1 cellular context compared by ENCODE assay signal in the genomic region with DNA sequence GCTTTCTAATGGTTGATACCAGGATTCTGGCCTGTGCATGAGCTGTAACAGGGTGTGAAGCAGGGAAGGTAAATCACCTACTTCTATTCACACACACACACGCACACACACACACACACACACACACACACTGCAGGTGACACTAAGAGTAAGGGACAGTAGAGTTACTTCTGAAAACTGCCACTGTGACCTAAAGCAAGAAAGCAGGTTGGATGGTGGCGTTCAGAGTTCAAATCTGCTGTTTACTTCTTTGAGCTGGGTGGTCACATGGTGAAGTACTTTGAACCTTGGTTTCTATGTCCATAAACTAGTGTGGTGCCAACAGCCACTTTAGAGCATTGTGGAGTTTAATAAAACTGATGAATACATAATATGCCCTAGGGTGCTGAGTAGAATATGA.
A peak's percentile ranks its signal among the peaks of the same experiment; 100 is the strongest.
TF ChIP-seq lines count a peak whose summit lies in the region.

No MANE protein-coding gene starts in this region.

TF ChIP-seq in HepG2, 621 proteins besides CTCF, POLR2A, EP300 and RAD21 (continued from another document and continues in another):
- TF ChIP-seq, protein P1, sequence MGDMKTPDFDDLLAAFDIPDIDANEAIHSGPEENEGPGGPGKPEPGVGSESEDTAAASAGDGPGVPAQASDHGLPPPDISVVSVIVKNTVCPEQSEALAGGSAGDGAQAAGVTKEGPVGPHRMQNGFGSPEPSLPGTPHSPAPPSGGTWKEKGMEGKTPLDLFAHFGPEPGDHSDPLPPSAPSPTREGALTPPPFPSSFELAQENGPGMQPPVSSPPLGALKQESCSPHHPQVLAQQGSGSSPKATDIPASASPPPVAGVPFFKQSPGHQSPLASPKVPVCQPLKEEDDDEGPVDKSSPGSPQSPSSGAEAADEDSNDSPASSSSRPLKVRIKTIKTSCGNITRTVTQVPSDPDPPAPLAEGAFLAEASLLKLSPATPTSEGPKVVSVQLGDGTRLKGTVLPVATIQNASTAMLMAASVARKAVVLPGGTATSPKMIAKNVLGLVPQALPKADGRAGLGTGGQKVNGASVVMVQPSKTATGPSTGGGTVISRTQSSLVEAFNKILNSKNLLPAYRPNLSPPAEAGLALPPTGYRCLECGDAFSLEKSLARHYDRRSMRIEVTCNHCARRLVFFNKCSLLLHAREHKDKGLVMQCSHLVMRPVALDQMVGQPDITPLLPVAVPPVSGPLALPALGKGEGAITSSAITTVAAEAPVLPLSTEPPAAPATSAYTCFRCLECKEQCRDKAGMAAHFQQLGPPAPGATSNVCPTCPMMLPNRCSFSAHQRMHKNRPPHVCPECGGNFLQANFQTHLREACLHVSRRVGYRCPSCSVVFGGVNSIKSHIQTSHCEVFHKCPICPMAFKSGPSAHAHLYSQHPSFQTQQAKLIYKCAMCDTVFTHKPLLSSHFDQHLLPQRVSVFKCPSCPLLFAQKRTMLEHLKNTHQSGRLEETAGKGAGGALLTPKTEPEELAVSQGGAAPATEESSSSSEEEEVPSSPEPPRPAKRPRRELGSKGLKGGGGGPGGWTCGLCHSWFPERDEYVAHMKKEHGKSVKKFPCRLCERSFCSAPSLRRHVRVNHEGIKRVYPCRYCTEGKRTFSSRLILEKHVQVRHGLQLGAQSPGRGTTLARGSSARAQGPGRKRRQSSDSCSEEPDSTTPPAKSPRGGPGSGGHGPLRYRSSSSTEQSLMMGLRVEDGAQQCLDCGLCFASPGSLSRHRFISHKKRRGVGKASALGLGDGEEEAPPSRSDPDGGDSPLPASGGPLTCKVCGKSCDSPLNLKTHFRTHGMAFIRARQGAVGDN (CRISPR knock-in tag; IDR thresholded peaks at IDR 0.05): no peak
- TF ChIP-seq SOX5 (CRISPR knock-in tag; IDR thresholded peaks at IDR 0.05; ENCODE audit: borderline replicate concordance): peak; percentile 43; the same call in 1 of the 2 replicates
- TF ChIP-seq, protein P2, sequence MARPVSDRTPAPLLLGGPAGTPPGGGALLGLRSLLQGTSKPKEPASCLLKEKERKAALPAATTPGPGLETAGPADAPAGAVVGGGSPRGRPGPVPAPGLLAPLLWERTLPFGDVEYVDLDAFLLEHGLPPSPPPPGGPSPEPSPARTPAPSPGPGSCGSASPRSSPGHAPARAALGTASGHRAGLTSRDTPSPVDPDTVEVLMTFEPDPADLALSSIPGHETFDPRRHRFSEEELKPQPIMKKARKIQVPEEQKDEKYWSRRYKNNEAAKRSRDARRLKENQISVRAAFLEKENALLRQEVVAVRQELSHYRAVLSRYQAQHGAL (CRISPR knock-in tag; IDR thresholded peaks at IDR 0.05; ENCODE audit: not compliant biosample characterization): no peak
- no peak for TF ChIP-seq ZNF180 (CRISPR knock-in tag; IDR thresholded peaks at IDR 0.05; ENCODE audit: borderline replicate concordance, low read depth)
- no peak for TF ChIP-seq ZBTB7A (CRISPR knock-in tag; IDR thresholded peaks at IDR 0.05)
- no peak for TF ChIP-seq PPARG (CRISPR knock-in tag; conservative IDR thresholded peaks at IDR 0.05)
- TF ChIP-seq ZNF775 (CRISPR knock-in tag; IDR thresholded peaks at IDR 0.05; ENCODE audit: borderline replicate concordance): no peak
- TF ChIP-seq, protein P3, sequence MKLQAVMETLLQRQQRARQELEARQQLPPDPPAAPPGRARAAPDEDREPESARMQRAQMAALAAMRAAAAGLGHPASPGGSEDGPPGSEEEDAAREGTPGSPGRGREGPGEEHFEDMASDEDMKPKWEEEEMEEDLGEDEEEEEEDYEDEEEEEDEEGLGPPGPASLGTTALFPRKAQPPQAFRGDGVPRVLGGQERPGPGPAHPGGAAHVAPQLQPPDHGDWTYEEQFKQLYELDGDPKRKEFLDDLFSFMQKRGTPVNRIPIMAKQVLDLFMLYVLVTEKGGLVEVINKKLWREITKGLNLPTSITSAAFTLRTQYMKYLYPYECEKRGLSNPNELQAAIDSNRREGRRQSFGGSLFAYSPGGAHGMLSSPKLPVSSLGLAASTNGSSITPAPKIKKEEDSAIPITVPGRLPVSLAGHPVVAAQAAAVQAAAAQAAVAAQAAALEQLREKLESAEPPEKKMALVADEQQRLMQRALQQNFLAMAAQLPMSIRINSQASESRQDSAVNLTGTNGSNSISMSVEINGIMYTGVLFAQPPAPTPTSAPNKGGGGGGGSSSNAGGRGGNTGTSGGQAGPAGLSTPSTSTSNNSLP (IDR thresholded peaks at IDR 0.05; ENCODE audit: low read depth, low read length): no peak
- TF ChIP-seq TBX3 (IDR thresholded peaks at IDR 0.05; ENCODE audit: borderline replicate concordance): no peak
- TF ChIP-seq CENPT (CRISPR knock-in tag; IDR thresholded peaks at IDR 0.05; ENCODE audit: low read depth): no peak
- TF ChIP-seq FIP1L1 (IDR thresholded peaks at IDR 0.05; ENCODE audit: borderline replicate concordance, insufficient read depth, low read depth, low read length): no peak
- peak; percentile 60 for TF ChIP-seq RARA (CRISPR knock-in tag; IDR thresholded peaks at IDR 0.05)
- TF ChIP-seq KAT2B (IDR thresholded peaks at IDR 0.05; ENCODE audit: borderline replicate concordance, low read depth, low read length): no peak
- TF ChIP-seq, protein P4, sequence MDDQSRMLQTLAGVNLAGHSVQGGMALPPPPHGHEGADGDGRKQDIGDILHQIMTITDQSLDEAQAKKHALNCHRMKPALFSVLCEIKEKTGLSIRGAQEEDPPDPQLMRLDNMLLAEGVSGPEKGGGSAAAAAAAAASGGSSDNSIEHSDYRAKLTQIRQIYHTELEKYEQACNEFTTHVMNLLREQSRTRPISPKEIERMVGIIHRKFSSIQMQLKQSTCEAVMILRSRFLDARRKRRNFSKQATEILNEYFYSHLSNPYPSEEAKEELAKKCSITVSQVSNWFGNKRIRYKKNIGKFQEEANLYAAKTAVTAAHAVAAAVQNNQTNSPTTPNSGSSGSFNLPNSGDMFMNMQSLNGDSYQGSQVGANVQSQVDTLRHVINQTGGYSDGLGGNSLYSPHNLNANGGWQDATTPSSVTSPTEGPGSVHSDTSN (CRISPR knock-in tag; IDR thresholded peaks at IDR 0.05; ENCODE audit: borderline replicate concordance): no peak
- TF ChIP-seq, protein P5, sequence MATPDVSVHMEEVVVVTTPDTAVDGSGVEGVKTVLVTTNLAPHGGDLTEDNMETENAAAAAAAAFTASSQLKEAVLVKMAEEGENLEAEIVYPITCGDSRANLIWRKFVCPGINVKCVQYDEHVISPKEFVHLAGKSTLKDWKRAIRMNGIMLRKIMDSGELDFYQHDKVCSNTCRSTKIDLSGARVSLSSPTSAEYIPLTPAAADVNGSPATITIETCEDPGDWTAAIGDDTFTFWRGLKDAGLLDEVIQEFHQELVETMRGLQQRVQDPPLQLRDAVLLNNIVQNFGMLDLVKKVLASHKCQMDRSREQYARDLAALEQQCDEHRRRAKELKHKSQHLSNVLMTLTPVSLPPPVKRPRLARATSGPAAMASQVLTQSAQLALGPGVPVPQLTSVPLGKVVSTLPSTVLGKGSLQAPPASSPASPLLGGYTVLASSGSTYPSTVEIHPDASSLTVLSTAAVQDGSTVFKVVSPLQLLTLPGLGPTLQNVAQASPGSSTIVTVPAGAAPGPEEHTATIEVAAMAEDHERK (CRISPR knock-in tag; IDR thresholded peaks at IDR 0.05; ENCODE audit: low read depth): no peak
- no peak for TF ChIP-seq HOXA9 (CRISPR knock-in tag; IDR thresholded peaks at IDR 0.05; ENCODE audit: borderline replicate concordance)
- peak; percentile 39; the same call in 1 of the 2 replicates for TF ChIP-seq CREM (IDR thresholded peaks at IDR 0.05)
- TF ChIP-seq CREM (CRISPR knock-in tag; IDR thresholded peaks at IDR 0.05): no peak
- TF ChIP-seq SP140L (CRISPR knock-in tag; IDR thresholded peaks at IDR 0.05; ENCODE audit: borderline replicate concordance): no peak
- TF ChIP-seq DR1 (CRISPR knock-in tag; IDR thresholded peaks at IDR 0.05): no peak
- no peak for TF ChIP-seq ZNF839 (CRISPR knock-in tag; IDR thresholded peaks at IDR 0.05; ENCODE audit: borderline replicate concordance)
- TF ChIP-seq, protein P6, sequence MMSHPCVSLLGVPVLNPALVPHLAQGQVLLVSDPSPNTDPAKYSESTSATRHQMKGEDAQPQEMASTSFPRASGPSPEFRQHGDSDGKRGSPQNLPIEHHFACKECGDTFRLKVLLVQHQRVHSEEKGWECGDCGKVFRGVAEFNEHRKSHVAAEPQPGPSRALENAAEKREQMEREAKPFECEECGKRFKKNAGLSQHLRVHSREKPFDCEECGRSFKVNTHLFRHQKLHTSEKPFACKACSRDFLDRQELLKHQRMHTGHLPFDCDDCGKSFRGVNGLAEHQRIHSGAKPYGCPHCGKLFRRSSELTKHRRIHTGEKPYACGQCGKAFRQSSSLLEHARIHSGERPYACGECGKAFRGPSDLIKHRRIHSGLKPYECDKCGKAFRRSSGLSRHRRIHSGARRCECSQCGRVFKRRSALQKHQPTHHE (CRISPR knock-in tag; IDR thresholded peaks at IDR 0.05; ENCODE audit: borderline replicate concordance): no peak
- no peak for TF ChIP-seq RELA (CRISPR knock-in tag; IDR thresholded peaks at IDR 0.05)
- TF ChIP-seq PAWR (CRISPR knock-in tag; IDR thresholded peaks at IDR 0.05; ENCODE audit: borderline replicate concordance): no peak
- TF ChIP-seq, protein P7, sequence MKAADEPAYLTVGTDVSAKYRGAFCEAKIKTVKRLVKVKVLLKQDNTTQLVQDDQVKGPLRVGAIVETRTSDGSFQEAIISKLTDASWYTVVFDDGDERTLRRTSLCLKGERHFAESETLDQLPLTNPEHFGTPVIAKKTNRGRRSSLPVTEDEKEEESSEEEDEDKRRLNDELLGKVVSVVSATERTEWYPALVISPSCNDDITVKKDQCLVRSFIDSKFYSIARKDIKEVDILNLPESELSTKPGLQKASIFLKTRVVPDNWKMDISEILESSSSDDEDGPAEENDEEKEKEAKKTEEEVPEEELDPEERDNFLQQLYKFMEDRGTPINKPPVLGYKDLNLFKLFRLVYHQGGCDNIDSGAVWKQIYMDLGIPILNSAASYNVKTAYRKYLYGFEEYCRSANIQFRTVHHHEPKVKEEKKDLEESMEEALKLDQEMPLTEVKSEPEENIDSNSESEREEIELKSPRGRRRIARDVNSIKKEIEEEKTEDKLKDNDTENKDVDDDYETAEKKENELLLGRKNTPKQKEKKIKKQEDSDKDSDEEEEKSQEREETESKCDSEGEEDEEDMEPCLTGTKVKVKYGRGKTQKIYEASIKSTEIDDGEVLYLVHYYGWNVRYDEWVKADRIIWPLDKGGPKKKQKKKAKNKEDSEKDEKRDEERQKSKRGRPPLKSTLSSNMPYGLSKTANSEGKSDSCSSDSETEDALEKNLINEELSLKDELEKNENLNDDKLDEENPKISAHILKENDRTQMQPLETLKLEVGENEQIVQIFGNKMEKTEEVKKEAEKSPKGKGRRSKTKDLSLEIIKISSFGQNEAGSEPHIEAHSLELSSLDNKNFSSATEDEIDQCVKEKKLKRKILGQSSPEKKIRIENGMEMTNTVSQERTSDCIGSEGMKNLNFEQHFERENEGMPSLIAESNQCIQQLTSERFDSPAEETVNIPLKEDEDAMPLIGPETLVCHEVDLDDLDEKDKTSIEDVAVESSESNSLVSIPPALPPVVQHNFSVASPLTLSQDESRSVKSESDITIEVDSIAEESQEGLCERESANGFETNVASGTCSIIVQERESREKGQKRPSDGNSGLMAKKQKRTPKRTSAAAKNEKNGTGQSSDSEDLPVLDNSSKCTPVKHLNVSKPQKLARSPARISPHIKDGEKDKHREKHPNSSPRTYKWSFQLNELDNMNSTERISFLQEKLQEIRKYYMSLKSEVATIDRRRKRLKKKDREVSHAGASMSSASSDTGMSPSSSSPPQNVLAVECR (CRISPR knock-in tag; IDR thresholded peaks at IDR 0.05; ENCODE audit: borderline replicate concordance): no peak
- TF ChIP-seq, protein P8, sequence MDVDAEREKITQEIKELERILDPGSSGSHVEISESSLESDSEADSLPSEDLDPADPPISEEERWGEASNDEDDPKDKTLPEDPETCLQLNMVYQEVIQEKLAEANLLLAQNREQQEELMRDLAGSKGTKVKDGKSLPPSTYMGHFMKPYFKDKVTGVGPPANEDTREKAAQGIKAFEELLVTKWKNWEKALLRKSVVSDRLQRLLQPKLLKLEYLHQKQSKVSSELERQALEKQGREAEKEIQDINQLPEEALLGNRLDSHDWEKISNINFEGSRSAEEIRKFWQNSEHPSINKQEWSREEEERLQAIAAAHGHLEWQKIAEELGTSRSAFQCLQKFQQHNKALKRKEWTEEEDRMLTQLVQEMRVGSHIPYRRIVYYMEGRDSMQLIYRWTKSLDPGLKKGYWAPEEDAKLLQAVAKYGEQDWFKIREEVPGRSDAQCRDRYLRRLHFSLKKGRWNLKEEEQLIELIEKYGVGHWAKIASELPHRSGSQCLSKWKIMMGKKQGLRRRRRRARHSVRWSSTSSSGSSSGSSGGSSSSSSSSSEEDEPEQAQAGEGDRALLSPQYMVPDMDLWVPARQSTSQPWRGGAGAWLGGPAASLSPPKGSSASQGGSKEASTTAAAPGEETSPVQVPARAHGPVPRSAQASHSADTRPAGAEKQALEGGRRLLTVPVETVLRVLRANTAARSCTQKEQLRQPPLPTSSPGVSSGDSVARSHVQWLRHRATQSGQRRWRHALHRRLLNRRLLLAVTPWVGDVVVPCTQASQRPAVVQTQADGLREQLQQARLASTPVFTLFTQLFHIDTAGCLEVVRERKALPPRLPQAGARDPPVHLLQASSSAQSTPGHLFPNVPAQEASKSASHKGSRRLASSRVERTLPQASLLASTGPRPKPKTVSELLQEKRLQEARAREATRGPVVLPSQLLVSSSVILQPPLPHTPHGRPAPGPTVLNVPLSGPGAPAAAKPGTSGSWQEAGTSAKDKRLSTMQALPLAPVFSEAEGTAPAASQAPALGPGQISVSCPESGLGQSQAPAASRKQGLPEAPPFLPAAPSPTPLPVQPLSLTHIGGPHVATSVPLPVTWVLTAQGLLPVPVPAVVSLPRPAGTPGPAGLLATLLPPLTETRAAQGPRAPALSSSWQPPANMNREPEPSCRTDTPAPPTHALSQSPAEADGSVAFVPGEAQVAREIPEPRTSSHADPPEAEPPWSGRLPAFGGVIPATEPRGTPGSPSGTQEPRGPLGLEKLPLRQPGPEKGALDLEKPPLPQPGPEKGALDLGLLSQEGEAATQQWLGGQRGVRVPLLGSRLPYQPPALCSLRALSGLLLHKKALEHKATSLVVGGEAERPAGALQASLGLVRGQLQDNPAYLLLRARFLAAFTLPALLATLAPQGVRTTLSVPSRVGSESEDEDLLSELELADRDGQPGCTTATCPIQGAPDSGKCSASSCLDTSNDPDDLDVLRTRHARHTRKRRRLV (CRISPR knock-in tag; IDR thresholded peaks at IDR 0.05): no peak
- no peak for TF ChIP-seq ZNF383 (CRISPR knock-in tag; IDR thresholded peaks at IDR 0.05; ENCODE audit: borderline replicate concordance)
- TF ChIP-seq NFE2 (CRISPR knock-in tag; IDR thresholded peaks at IDR 0.05): no peak
- TF ChIP-seq, protein P9, sequence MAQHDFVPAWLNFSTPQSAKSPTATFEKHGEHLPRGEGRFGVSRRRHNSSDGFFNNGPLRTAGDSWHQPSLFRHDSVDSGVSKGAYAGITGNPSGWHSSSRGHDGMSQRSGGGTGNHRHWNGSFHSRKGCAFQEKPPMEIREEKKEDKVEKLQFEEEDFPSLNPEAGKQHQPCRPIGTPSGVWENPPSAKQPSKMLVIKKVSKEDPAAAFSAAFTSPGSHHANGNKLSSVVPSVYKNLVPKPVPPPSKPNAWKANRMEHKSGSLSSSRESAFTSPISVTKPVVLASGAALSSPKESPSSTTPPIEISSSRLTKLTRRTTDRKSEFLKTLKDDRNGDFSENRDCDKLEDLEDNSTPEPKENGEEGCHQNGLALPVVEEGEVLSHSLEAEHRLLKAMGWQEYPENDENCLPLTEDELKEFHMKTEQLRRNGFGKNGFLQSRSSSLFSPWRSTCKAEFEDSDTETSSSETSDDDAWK (CRISPR knock-in tag; IDR thresholded peaks at IDR 0.05): no peak
- TF ChIP-seq NFIB (CRISPR knock-in tag; IDR thresholded peaks at IDR 0.05; ENCODE audit: borderline replicate concordance): no peak
- no peak for TF ChIP-seq ZNF333 (CRISPR knock-in tag; IDR thresholded peaks at IDR 0.05; ENCODE audit: borderline replicate concordance)
- no peak for TF ChIP-seq TSC22D2 (CRISPR knock-in tag; IDR thresholded peaks at IDR 0.05; ENCODE audit: borderline replicate concordance)
- no peak for TF ChIP-seq SUZ12 (IDR thresholded peaks at IDR 0.05; ENCODE audit: low read depth, low read length)
- no peak for TF ChIP-seq ZNF430 (CRISPR knock-in tag; IDR thresholded peaks at IDR 0.05)
- TF ChIP-seq BRCA1 (CRISPR knock-in tag; IDR thresholded peaks at IDR 0.05): no peak
